ENCODE assay signal across 20 cellular contexts in the genomic region with DNA sequence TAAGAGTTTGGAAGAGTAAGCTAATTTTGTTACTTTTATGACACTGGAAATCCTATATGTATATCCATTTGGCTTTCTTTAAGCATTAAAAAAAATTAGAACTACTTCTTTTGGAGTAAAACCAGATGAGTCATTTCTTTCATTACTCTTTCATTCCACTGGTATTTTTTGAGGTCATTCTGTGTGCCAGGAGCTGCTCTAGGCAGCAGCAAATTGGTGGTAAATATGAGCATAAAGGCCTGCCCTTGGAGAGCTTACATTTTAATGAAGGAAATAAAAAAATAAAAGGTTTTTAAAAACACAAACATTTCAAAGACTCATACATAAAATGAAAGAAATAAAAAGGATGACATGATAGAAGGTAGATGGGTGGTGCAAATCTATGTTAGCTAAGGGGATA. TPM values are rescaled to one million over a fixed set of nuclear protein-coding genes. Genes with fewer than 3 reads are reported as not detected.
DNase-seq lines count a peak whose midpoint lies in the region; ATAC-seq and TF ChIP-seq lines count a peak whose summit lies in the region.
"Had no signal": no experiment of that assay in that cellular context is flagged by ENCODE, and none has a peak within 500 bp of the region (broad histone marks: within the 10 kb centered on the region; RNA-seq: fewer than 3 reads in every experiment).

No MANE protein-coding gene starts in this region.

- no peak overlapping the region for H3K27ac Mint-ChIP-seq in activated T-cell treated with anti-CD3 and anti-CD28 coated beads, Interleukin-2, amount 50 U/mL, for 24 hours
- H3K27ac Mint-ChIP-seq: activated naive CD8-positive, alpha-beta T cell; CD4-positive, alpha-beta memory T cell; dendritic cell treated with granulocyte-macrophage colony-stimulating factor and Interleukin-4, amounts not matched to agents 40 ng/mL and 50 ng/mL, for 4 days; stimulated activated effector memory CD8-positive, alpha-beta T cell treated with anti-CD3 and anti-CD28 coated beads, Interleukin-12 subunit alpha, Interleukin-12 subunit beta, amount 100 ng/mL, for 72 hours; T-helper 1 cell treated with Interleukin-12 subunit alpha and Interleukin-12 subunit beta and Interleukin-4 antibody, amounts not matched to agents 30 μg/mL and 1 μg/mL, for 36 hours had no signal

- H3K4me1 Mint-ChIP-seq in activated T-cell treated with anti-CD3 and anti-CD28 coated beads, Interleukin-2, amount 50 U/mL, for 24 hours (ENCODE audit: low read depth): no peaks in the 10 kb centered on the region
- H3K4me1 Mint-ChIP-seq: CD4-positive, alpha-beta memory T cell; stimulated activated effector memory CD8-positive, alpha-beta T cell treated with anti-CD3 and anti-CD28 coated beads, Interleukin-12 subunit alpha, Interleukin-12 subunit beta, amount 100 ng/mL, for 72 hours had no signal

- TF ChIP-seq CTCF in AG04449 (IDR thresholded peaks at IDR 0.05; ENCODE audit: insufficient read depth, low read length, missing control alignments): no peak
- TF ChIP-seq CTCF in astrocyte of the spinal cord (IDR thresholded peaks at IDR 0.05; ENCODE audit: low read depth, low read length): no peak

- POLR2A ChIA-PET in AG04449 (lab: Yijun Ruan, JAX): interaction anchor here (0.6 kb wide), 1 partner anchor 52 kb away, joined by 3 read pairs; no protein-coding TSS in a partner anchor

- peaks cover 21% of the 10 kb centered on the region for H3K4me1 ChIP-seq in HAP-1
- H3K4me1 ChIP-seq: right atrium auricular region had no signal

- H3K36me3 ChIP-seq in HAP-1 (replicated peaks): no peaks in the 10 kb centered on the region
- H3K36me3 ChIP-seq: neutrophil, right atrium auricular region had no signal

- ATAC-seq in HG02763 (IDR thresholded peaks at IDR 0.05; ENCODE audit: unreplicated experiment): no peak
- ATAC-seq: stimulated activated effector memory CD8-positive, alpha-beta T cell treated with anti-CD3 and anti-CD28 coated beads, Interleukin-12 subunit alpha, Interleukin-12 subunit beta, amount 100 ng/mL, for 72 hours had no signal

- H3K27me3 ChIP-seq in HAP-1 (ENCODE audit: low read depth): no peaks in the 10 kb centered on the region
- H3K27me3 ChIP-seq: neutrophil, right atrium auricular region had no signal

- peaks cover 2% of the 10 kb centered on the region for H3K27me3 Mint-ChIP-seq in activated T-cell treated with anti-CD3 and anti-CD28 coated beads, Interleukin-2, amount 50 U/mL, for 24 hours
- H3K27me3 Mint-ChIP-seq: activated naive CD8-positive, alpha-beta T cell; CD4-positive, alpha-beta memory T cell; dendritic cell treated with granulocyte-macrophage colony-stimulating factor and Interleukin-4, amounts not matched to agents 40 ng/mL and 50 ng/mL, for 4 days had no signal

- H3K9me3 ChIP-seq in HAP-1: peaks cover 8% of the 10 kb centered on the region
- H3K9me3 ChIP-seq: neutrophil had no signal

- no peaks in the 10 kb centered on the region for H3K36me3 Mint-ChIP-seq in activated T-cell treated with anti-CD3 and anti-CD28 coated beads, Interleukin-2, amount 50 U/mL, for 24 hours (ENCODE audit: low read depth)
- H3K36me3 Mint-ChIP-seq: activated naive CD8-positive, alpha-beta T cell; CD4-positive, alpha-beta memory T cell; stimulated activated effector memory CD8-positive, alpha-beta T cell treated with anti-CD3 and anti-CD28 coated beads, Interleukin-12 subunit alpha, Interleukin-12 subunit beta, amount 100 ng/mL, for 72 hours had no signal

- in situ Hi-C loops in astrocyte of the spinal cord (cut with HindIII; ENCODE audit: low sequenced_read_pairs): no loop called here
- in situ Hi-C loops in HAP-1 (cut with MboI; ENCODE audit: low sequenced_read_pairs): no loop called here

- H3K9me3 Mint-ChIP-seq in activated T-cell treated with anti-CD3 and anti-CD28 coated beads, Interleukin-2, amount 50 U/mL, for 24 hours: peaks cover 13% of the 10 kb centered on the region
- H3K9me3 Mint-ChIP-seq: stimulated activated effector memory CD8-positive, alpha-beta T cell treated with anti-CD3 and anti-CD28 coated beads, Interleukin-12 subunit alpha, Interleukin-12 subunit beta, amount 100 ng/mL, for 72 hours had no signal

- DNase-seq in AG04449 (ENCODE audit: low read depth, low spot score) (peak; percentile 26), HT1080 (ENCODE audit: low read depth) (peak; percentile 37), astrocyte of the spinal cord (ENCODE audit: low read depth, low spot score) (peak; percentile 71), fibroblast of the conjunctiva (ENCODE audit: low read depth) (peak; percentile 28), NCI-H2081 (lab: John Stamatoyannopoulos, UW) (no peak), HAP-1 (ENCODE audit: low spot score in 2 of 2) (no peak)
- DNase-seq in activated T-cell treated with anti-CD3 and anti-CD28 coated beads, Interleukin-2, amount 50 U/mL, for 24 hours: no peak
- DNase-seq: ACHN; CD4-positive, alpha-beta memory T cell; DMS79; left ventricle myocardium superior; NCI-H1105 treated with DMSO at 0.1 percent for 48 hours; NCI-H69 had no signal

- H3K4me3 ChIP-seq in AG04449 (ENCODE audit: low read depth, low read length) (no peak overlapping the region), astrocyte of the spinal cord (ENCODE audit: low read depth, low read length) (no peak overlapping the region), HAP-1 (no peak overlapping the region)
- H3K4me3 ChIP-seq: right atrium auricular region had no signal

- CTCF ChIA-PET in AG04449 (lab: Yijun Ruan, JAX): interaction anchor here (0.9 to 2.0 kb wide), 3 partner anchors 9 to 35 kb away, joined by 3 to 6 read pairs (median 3); no protein-coding TSS in a partner anchor

- no peak overlapping the region for H3K4me3 Mint-ChIP-seq in activated T-cell treated with anti-CD3 and anti-CD28 coated beads, Interleukin-2, amount 50 U/mL, for 24 hours
- H3K4me3 Mint-ChIP-seq: activated naive CD8-positive, alpha-beta T cell; CD4-positive, alpha-beta memory T cell; dendritic cell treated with granulocyte-macrophage colony-stimulating factor and Interleukin-4, amounts not matched to agents 40 ng/mL and 50 ng/mL, for 4 days; stimulated activated effector memory CD8-positive, alpha-beta T cell treated with anti-CD3 and anti-CD28 coated beads, Interleukin-12 subunit alpha, Interleukin-12 subunit beta, amount 100 ng/mL, for 72 hours; T-helper 1 cell treated with Interleukin-12 subunit alpha and Interleukin-12 subunit beta and Interleukin-4 antibody, amounts not matched to agents 30 μg/mL and 1 μg/mL, for 36 hours had no signal

RNA-seq across cellular contexts. Expression of a gene that starts 37.4 kb away (rescaled TPM):
- total RNA-seq in HT1080 (2014; rRNA removed; shearing (Covaris generic)): 17.2 and 23.8 TPM in 2 replicates
- polyA plus RNA-seq in HT1080 (2015; cell fraction: cytosol; rRNA removed): 6.5 and 9.6 TPM in 2 replicates
- polyA plus RNA-seq in HT1080 (2015; cell fraction: nucleus; rRNA removed): 20.0 and 22.8 TPM in 2 replicates
- total RNA-seq: CD4-positive, alpha-beta memory T cell had no signal
- polyA plus RNA-seq: CD4-positive, alpha-beta memory T cell had no signal

Comparison
In these comparisons a context has a peak if more than half of its experiments do, and no peak if none do; other contexts are left out.
1. DNase-seq: peak in AG04449 (single experiment), HT1080 (single experiment), astrocyte of the spinal cord (single experiment) and fibroblast of the conjunctiva (single experiment); none in activated T-cell treated with anti-CD3 and anti-CD28 coated beads, Interleukin-2, amount 50 U/mL, for 24 hours (single experiment), NCI-H2081 (0 of 2) and HAP-1 (0 of 2).